ENCODE assay signal across 1 cellular context in the genomic region with DNA sequence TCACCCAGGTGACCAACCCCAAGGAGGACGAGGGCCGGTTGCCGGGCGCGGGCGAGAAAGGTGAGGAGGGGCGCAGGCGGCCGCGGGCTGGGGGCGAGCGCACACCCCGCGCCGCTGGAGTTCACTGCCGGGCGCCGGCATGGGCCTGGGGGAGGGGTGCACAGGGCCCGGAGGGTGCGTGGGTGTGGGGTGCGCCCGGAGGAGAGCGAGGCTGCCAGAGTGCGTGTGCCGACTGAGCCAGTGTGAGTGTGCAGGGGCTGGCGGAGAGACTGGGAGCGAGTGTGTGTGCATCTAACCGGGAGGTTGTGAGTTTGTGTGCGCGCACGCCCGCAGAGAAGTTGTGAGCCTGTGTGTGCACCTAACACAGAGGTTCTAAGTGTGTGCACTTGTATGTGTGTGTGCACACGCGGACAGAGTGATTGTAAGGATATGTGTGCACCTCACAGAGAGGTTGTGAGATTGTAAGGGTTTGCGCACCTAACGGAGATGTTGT.
TF ChIP-seq lines count a peak whose summit lies in the region.

No MANE protein-coding gene starts in this region.

TF ChIP-seq in K562, 482 proteins besides CTCF, POLR2A, EP300 and RAD21 (continued from another document):
- TF ChIP-seq, protein P1, sequence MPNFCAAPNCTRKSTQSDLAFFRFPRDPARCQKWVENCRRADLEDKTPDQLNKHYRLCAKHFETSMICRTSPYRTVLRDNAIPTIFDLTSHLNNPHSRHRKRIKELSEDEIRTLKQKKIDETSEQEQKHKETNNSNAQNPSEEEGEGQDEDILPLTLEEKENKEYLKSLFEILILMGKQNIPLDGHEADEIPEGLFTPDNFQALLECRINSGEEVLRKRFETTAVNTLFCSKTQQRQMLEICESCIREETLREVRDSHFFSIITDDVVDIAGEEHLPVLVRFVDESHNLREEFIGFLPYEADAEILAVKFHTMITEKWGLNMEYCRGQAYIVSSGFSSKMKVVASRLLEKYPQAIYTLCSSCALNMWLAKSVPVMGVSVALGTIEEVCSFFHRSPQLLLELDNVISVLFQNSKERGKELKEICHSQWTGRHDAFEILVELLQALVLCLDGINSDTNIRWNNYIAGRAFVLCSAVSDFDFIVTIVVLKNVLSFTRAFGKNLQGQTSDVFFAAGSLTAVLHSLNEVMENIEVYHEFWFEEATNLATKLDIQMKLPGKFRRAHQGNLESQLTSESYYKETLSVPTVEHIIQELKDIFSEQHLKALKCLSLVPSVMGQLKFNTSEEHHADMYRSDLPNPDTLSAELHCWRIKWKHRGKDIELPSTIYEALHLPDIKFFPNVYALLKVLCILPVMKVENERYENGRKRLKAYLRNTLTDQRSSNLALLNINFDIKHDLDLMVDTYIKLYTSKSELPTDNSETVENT (CRISPR knock-in tag; IDR thresholded peaks at IDR 0.05), result no peak
- TF ChIP-seq, protein P2, sequence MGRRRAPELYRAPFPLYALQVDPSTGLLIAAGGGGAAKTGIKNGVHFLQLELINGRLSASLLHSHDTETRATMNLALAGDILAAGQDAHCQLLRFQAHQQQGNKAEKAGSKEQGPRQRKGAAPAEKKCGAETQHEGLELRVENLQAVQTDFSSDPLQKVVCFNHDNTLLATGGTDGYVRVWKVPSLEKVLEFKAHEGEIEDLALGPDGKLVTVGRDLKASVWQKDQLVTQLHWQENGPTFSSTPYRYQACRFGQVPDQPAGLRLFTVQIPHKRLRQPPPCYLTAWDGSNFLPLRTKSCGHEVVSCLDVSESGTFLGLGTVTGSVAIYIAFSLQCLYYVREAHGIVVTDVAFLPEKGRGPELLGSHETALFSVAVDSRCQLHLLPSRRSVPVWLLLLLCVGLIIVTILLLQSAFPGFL (CRISPR knock-in tag; IDR thresholded peaks at IDR 0.05), result no peak
- peak; percentile 24 for TF ChIP-seq KDM5B (IDR thresholded peaks at IDR 0.05; ENCODE audit: insufficient replicate concordance, low read depth, low read length)
- TF ChIP-seq, protein P3, sequence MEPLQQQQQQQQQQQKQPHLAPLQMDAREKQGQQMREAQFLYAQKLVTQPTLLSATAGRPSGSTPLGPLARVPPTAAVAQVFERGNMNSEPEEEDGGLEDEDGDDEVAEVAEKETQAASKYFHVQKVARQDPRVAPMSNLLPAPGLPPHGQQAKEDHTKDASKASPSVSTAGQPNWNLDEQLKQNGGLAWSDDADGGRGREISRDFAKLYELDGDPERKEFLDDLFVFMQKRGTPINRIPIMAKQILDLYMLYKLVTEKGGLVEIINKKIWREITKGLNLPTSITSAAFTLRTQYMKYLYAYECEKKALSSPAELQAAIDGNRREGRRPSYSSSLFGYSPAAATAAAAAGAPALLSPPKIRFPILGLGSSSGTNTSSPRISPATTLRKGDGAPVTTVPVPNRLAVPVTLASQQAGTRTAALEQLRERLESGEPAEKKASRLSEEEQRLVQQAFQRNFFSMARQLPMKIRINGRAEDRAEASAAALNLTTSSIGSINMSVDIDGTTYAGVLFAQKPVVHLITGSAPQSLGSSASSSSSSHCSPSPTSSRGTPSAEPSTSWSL (CRISPR knock-in tag; IDR thresholded peaks at IDR 0.05; ENCODE audit: borderline replicate concordance), result no peak
- peak; percentile 42; the same call in 1 of the 2 replicates for TF ChIP-seq POLR2G (IDR thresholded peaks at IDR 0.05; ENCODE audit: low read depth, low read length)
- no peak for TF ChIP-seq ZNF583 (CRISPR knock-in tag; IDR thresholded peaks at IDR 0.05)
- TF ChIP-seq RFX7 (CRISPR knock-in tag; IDR thresholded peaks at IDR 0.05), result no peak
- TF ChIP-seq ADNP (tag; IDR thresholded peaks at IDR 0.05), result no peak
- no peak for TF ChIP-seq NCOA4 (IDR thresholded peaks at IDR 0.05; ENCODE audit: partially characterized antibody)
- TF ChIP-seq SP1 (CRISPR knock-in tag; IDR thresholded peaks at IDR 0.05), result 0 out of 2 replicates have a peak, but pooled peaks have one; percentile 34
- no peak for TF ChIP-seq HDAC2 (IDR thresholded peaks at IDR 0.05)
- TF ChIP-seq CSDE1 (IDR thresholded peaks at IDR 0.05), result no peak
- no peak for TF ChIP-seq MTF1 (CRISPR knock-in tag; IDR thresholded peaks at IDR 0.05; ENCODE audit: borderline replicate concordance)
- TF ChIP-seq, protein P4, sequence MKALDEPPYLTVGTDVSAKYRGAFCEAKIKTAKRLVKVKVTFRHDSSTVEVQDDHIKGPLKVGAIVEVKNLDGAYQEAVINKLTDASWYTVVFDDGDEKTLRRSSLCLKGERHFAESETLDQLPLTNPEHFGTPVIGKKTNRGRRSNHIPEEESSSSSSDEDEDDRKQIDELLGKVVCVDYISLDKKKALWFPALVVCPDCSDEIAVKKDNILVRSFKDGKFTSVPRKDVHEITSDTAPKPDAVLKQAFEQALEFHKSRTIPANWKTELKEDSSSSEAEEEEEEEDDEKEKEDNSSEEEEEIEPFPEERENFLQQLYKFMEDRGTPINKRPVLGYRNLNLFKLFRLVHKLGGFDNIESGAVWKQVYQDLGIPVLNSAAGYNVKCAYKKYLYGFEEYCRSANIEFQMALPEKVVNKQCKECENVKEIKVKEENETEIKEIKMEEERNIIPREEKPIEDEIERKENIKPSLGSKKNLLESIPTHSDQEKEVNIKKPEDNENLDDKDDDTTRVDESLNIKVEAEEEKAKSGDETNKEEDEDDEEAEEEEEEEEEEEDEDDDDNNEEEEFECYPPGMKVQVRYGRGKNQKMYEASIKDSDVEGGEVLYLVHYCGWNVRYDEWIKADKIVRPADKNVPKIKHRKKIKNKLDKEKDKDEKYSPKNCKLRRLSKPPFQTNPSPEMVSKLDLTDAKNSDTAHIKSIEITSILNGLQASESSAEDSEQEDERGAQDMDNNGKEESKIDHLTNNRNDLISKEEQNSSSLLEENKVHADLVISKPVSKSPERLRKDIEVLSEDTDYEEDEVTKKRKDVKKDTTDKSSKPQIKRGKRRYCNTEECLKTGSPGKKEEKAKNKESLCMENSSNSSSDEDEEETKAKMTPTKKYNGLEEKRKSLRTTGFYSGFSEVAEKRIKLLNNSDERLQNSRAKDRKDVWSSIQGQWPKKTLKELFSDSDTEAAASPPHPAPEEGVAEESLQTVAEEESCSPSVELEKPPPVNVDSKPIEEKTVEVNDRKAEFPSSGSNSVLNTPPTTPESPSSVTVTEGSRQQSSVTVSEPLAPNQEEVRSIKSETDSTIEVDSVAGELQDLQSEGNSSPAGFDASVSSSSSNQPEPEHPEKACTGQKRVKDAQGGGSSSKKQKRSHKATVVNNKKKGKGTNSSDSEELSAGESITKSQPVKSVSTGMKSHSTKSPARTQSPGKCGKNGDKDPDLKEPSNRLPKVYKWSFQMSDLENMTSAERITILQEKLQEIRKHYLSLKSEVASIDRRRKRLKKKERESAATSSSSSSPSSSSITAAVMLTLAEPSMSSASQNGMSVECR (CRISPR knock-in tag; IDR thresholded peaks at IDR 0.05), result 0 out of 2 replicates have a peak, but pooled peaks have one; percentile 25
- no peak for TF ChIP-seq SP2 (IDR thresholded peaks at IDR 0.05; ENCODE audit: extremely low read depth, low read depth, low read length, poor library complexity, severe bottlenecking)
- no peak for TF ChIP-seq SOX6 (IDR thresholded peaks at IDR 0.05)
- TF ChIP-seq, protein P5, sequence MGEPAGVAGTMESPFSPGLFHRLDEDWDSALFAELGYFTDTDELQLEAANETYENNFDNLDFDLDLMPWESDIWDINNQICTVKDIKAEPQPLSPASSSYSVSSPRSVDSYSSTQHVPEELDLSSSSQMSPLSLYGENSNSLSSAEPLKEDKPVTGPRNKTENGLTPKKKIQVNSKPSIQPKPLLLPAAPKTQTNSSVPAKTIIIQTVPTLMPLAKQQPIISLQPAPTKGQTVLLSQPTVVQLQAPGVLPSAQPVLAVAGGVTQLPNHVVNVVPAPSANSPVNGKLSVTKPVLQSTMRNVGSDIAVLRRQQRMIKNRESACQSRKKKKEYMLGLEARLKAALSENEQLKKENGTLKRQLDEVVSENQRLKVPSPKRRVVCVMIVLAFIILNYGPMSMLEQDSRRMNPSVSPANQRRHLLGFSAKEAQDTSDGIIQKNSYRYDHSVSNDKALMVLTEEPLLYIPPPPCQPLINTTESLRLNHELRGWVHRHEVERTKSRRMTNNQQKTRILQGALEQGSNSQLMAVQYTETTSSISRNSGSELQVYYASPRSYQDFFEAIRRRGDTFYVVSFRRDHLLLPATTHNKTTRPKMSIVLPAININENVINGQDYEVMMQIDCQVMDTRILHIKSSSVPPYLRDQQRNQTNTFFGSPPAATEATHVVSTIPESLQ (CRISPR knock-in tag; IDR thresholded peaks at IDR 0.05), result no peak
- no peak for TF ChIP-seq ZC3H11A (IDR thresholded peaks at IDR 0.05; ENCODE audit: low read depth, low read length)
- peak; percentile 69; the same call in 1 of the 2 replicates for TF ChIP-seq ZBTB7A (IDR thresholded peaks at IDR 0.05; ENCODE audit: borderline replicate concordance, control insufficient read depth, low read depth, low read length)
TF ChIP-seq in K562: peak in this region for 32.
